ENCODE assay signal across 19 cellular contexts in the genomic region with DNA sequence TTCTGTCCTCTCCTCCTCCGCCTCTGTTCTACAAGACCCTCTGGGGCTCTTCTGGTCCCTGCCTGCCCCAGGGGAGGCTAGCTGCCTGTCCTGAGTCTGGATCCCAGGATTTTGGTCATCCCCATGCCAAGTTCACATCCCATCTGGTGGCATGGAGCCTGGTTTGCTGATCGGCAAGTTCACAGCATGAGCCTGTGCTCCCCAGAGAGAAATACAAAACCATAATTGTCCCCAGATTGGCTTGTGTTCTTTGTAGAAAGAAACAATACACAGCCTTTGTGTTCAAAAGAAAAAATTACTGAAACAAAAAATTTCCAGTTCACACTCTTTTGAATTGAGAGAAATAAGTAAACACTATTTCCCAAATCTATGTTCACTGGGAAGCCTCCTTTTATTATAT.
DNase-seq lines count a peak whose midpoint lies in the region; ATAC-seq lines count a peak whose summit lies in the region.
"Had no signal": no experiment of that assay in that cellular context is flagged by ENCODE, and none has a peak within 500 bp of the region (broad histone marks: within the 10 kb centered on the region; RNA-seq: fewer than 3 reads in every experiment).

No MANE protein-coding gene starts in this region.

- peak; percentile 44 to 52 for DNase-seq in NCI-H526 (lab: John Stamatoyannopoulos, UW)
- DNase-seq in NCI-H526 treated with DMSO at 0.1 percent for 48 hours (lab: John Stamatoyannopoulos, UW): no peak
- DNase-seq in anterior cingulate cortex (lab: John Stamatoyannopoulos, UW): peak in 43 of 58 donors; percentile 3 to 88 (median 44)
- peak; percentile 94 for DNase-seq in medulla oblongata (ENCODE audit: extremely low spot score)
- DNase-seq in NCI-H1105 (lab: John Stamatoyannopoulos, UW): no peak
- DNase-seq in NK-92 (lab: John Stamatoyannopoulos, UW; ENCODE audit: unreplicated experiment): no peak
- no peak for DNase-seq in iPS-NIHi11 (ENCODE audit: low spot score)
- DNase-seq: body of pancreas, endodermal cell, glutamatergic neuron, H9, KBM-7, left ventricle myocardium superior, NCI-H446, retina, spleen had no signal

- no peak for ATAC-seq in GM21390 (IDR thresholded peaks at IDR 0.05; ENCODE audit: unreplicated experiment)
- ATAC-seq: A549, body of pancreas, left ventricle myocardium superior, Right ventricle myocardium inferior had no signal

Comparison
In these comparisons a context has a peak if more than half of its experiments do, and no peak if none do; other contexts are left out.
1. DNase-seq: peak in NCI-H526 (2 of 2), anterior cingulate cortex (43 of 58) and medulla oblongata (single experiment); none in NCI-H526 treated with DMSO at 0.1 percent for 48 hours (single experiment), NCI-H1105 (single experiment), NK-92 (single experiment) and iPS-NIHi11 (single experiment).